ENCODE assay signal across 11 cellular contexts in the genomic region with DNA sequence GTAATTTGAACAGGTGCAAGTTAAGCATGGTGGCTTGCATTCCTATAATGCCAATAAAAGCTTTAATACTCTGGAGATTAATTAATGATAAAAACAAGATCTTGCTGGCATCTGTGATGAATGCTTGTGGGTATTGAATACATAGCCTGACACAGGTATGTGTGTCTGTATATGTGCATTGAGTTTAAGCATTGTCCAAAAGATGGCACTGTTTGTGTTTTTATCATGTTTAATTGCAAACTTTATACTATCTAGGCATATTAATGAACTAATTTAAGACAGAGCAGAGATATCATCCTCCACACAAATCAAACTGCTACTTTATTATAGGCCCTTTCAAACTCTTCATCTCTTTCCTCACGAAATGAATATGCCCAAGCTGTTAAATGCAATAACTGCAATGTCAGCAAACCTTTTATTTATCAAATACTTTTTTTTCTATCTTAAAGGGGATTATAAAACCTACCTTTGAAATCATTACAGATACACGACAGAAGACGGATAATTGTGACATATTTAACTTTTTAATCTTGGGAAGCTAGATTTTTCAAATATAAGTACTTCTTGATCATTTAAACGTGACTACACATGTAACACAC.
DNase-seq lines count a peak whose midpoint lies in the region; ATAC-seq and TF ChIP-seq lines count a peak whose summit lies in the region.
"Had no signal": no experiment of that assay in that cellular context is flagged by ENCODE, and none has a peak within 500 bp of the region (broad histone marks: within the 10 kb centered on the region; RNA-seq: fewer than 3 reads in every experiment).

No MANE protein-coding gene starts in this region.

- H3K4me3 ChIP-seq in BE2C (ENCODE audit: low read depth, low read length), result no peak overlapping the region
- no peak overlapping the region for H3K4me3 ChIP-seq in WI38 (ENCODE audit: low read depth, low read length)
- no peak overlapping the region for H3K4me3 ChIP-seq in thyroid gland (replicated peaks in 1 of 3)
- H3K4me3 ChIP-seq: left lung, stomach had no signal

- TF ChIP-seq CTCF in BE2C (IDR thresholded peaks at IDR 0.05; ENCODE audit: low read depth, low read length) (peak; percentile 34), WI38 (IDR thresholded peaks at IDR 0.05; ENCODE audit: low read depth, low read length) (peak; percentile 27; the same call in 1 of the 2 replicates), thyroid gland (IDR thresholded peaks at IDR 0.05) (peak in 1 of 6 experiments; percentile 19)

- H3K4me1 ChIP-seq in BE2C, result 0 out of 2 replicates have a peak, but pooled peaks cover 2% of the 10 kb centered on the region
- H3K4me1 ChIP-seq in thyroid gland, result no peaks in the 10 kb centered on the region
- H3K4me1 ChIP-seq: left lung, stomach had no signal

- H3K27ac ChIP-seq in thyroid gland, result no peak overlapping the region
- H3K27ac ChIP-seq: left lung, stomach had no signal

- ATAC-seq in left ventricle myocardium superior, result peak; percentile 43
- ATAC-seq in HG03175 (IDR thresholded peaks at IDR 0.05; ENCODE audit: unreplicated experiment), result no peak
- ATAC-seq: left lung had no signal

- WGBS in thyroid gland, 2 donors, result 85 to 88% methylated on average over 4 of the region's 4 CpGs

- no peak for TF ChIP-seq POLR2A in thyroid gland (IDR thresholded peaks at IDR 0.05)

- H3K9me3 ChIP-seq in BE2C (no peaks in the 10 kb centered on the region), thyroid gland (no peaks in the 10 kb centered on the region)
- H3K9me3 ChIP-seq: left lung, stomach had no signal

- intact Hi-C loops in left ventricle myocardium superior (cut with micrococcal nuclease), result no loop called here
- intact Hi-C loops in thyroid gland (cut with DNase I), result no loop called here

- no peaks in the 10 kb centered on the region for H3K27me3 ChIP-seq in BE2C
- no peaks in the 10 kb centered on the region for H3K27me3 ChIP-seq in thyroid gland
- H3K27me3 ChIP-seq: left lung had no signal

- H3K36me3 ChIP-seq in BE2C (no peaks in the 10 kb centered on the region), thyroid gland (no peaks in the 10 kb centered on the region)
- H3K36me3 ChIP-seq: left lung, stomach had no signal

- DNase-seq in BE2C (no peak), HT-29 (ENCODE audit: low spot score) (peak; percentile 17), left ventricle myocardium superior (no peak), MV-4-11 (lab: John Stamatoyannopoulos, UW) (no peak), thyroid gland (no peak), NCI-H1048 (lab: John Stamatoyannopoulos, UW) (no peak)
- DNase-seq: left lung; NK-92 treated with Interleukin-12 subunit alpha and Interleukin-12 subunit beta, amount 100 ng/mL, for 24 hours; stomach had no signal
